Comparison of ENCODE assay signal across 8 cellular contexts in the genomic region with DNA sequence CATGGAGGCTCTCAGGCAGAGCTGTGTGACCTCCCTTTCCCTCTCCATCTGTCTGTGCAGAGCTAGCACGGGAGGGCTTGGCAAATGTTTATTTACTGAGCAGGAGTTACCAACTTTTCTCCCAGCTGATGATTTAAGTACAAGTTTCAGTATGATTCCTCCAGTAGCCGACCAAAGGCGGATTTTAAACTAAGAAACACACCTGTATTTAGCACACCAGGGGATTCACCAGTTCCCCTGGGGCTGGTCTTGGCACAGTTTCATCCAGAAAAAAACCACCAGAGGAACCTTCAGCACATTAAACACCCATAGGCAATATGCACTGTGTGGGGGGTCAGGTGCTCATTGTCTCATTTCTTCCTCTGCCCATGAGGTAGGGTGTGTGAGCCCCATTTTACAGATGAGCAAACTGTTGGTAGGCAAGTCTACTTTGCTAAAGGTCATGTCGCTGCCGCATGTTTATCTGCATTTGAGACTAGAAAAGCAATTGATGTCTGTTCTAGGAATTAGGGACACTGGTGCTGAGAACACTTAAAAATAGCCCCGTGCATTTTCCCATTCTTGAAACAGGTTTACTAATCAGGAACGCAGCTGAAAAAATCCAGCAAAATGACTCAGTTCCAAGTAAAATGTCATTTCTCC.
DNase-seq lines count a peak whose midpoint lies in the region; ATAC-seq, FAIRE-seq and TF ChIP-seq lines count a peak whose summit lies in the region.

No MANE protein-coding gene starts in this region.

- peaks cover 67% of the 10 kb centered on the region for H3K4me1 Mint-ChIP-seq in activated naive CD8-positive, alpha-beta T cell treated with anti-CD3 and anti-CD28 coated beads, Interleukin-2, amount 10 ng/mL, durations not matched to agents 7 days and 5 days
- H3K4me1 Mint-ChIP-seq in Calu3 (ENCODE audit: low read depth, unreplicated experiment), result no peaks in the 10 kb centered on the region

- BruUV-seq in Calu3 (replicated peaks; lab: Mats Ljungman, UMichigan), result no TSS peak

- H3K9me3 Mint-ChIP-seq in activated naive CD8-positive, alpha-beta T cell treated with anti-CD3 and anti-CD28 coated beads, Interleukin-2, amount 10 ng/mL, durations not matched to agents 7 days and 5 days, result peaks cover 10% of the 10 kb centered on the region
- peaks cover 5% of the 10 kb centered on the region for H3K9me3 Mint-ChIP-seq in Calu3 (ENCODE audit: low read depth, unreplicated experiment)

- POLR2A ChIA-PET in activated naive CD8-positive, alpha-beta T cell treated with anti-CD3 and anti-CD28 coated beads, Interleukin-2, amount 10 ng/mL, durations not matched to agents 7 days and 5 days (lab: Charles Lee), result interaction anchor here (1.3 to 3.0 kb wide), 5 partner anchors 26 to 167 kb away, joined by 4 to 27 read pairs (median 17); a partner anchor contains a TSS

- H3K4me3 Mint-ChIP-seq in activated naive CD8-positive, alpha-beta T cell treated with anti-CD3 and anti-CD28 coated beads, Interleukin-2, amount 10 ng/mL, durations not matched to agents 7 days and 5 days, result peak overlapping the region; percentile 69
- H3K4me3 Mint-ChIP-seq in Calu3 (ENCODE audit: low read depth, unreplicated experiment), result no peak overlapping the region

- peaks cover 21% of the 10 kb centered on the region for H3K36me3 Mint-ChIP-seq in activated naive CD8-positive, alpha-beta T cell treated with anti-CD3 and anti-CD28 coated beads, Interleukin-2, amount 10 ng/mL, durations not matched to agents 7 days and 5 days
- H3K36me3 Mint-ChIP-seq in Calu3 (ENCODE audit: insufficient read depth, unreplicated experiment), result no peaks in the 10 kb centered on the region

- TF ChIP-seq CTCF in GM12864 (IDR thresholded peaks at IDR 0.05; ENCODE audit: low read depth, low read length, missing control alignments) (no peak), GM20000 (IDR thresholded peaks at IDR 0.05; ENCODE audit: extremely low read depth, missing control alignments) (no peak), Calu3 (IDR thresholded peaks at IDR 0.05; ENCODE audit: unreplicated experiment) (no peak)

- DNase-seq in GM12864 (ENCODE audit: low read depth) (peak; percentile 82), GM20000 (ENCODE audit: low spot score) (peak; percentile 72), RCC 7860 (ENCODE audit: low spot score) (no peak), Calu3 (no peak), cortex of kidney (lab: John Stamatoyannopoulos, UW) (no peak), hippocampal formation (lab: John Stamatoyannopoulos, UW) (no peak)
- DNase-seq in activated naive CD8-positive, alpha-beta T cell treated with anti-CD3 and anti-CD28 coated beads, Interleukin-2, amount 10 ng/mL, durations not matched to agents 7 days and 5 days, result no peak

- intact Hi-C loops in Calu3 (cut with micrococcal nuclease; ENCODE audit: unreplicated experiment), result no loop called here

- CTCF ChIA-PET in Calu3 (lab: Charles Lee), result interaction anchor here (0.8 kb wide), 1 partner anchor 39 kb away, joined by 4 read pairs; no protein-coding TSS in a partner anchor

- peak; percentile 47 for ATAC-seq in HG03558 (IDR thresholded peaks at IDR 0.05; ENCODE audit: extremely low read depth, unreplicated experiment)
- ATAC-seq in activated naive CD8-positive, alpha-beta T cell treated with anti-CD3 and anti-CD28 coated beads, Interleukin-2, amount 10 ng/mL, durations not matched to agents 7 days and 5 days (ENCODE audit: low read depth), result peak; percentile 23

- no peak overlapping the region; the same call in 1 of the 2 replicates for H3K4me3 ChIP-seq in GM12864 (ENCODE audit: low read depth, low read length)

- H3K27me3 Mint-ChIP-seq in activated naive CD8-positive, alpha-beta T cell treated with anti-CD3 and anti-CD28 coated beads, Interleukin-2, amount 10 ng/mL, durations not matched to agents 7 days and 5 days, result no peaks in the 10 kb centered on the region
- H3K27me3 Mint-ChIP-seq in Calu3 (ENCODE audit: unreplicated experiment), result no peaks in the 10 kb centered on the region

- peak overlapping the region; percentile 87 for H3K27ac Mint-ChIP-seq in activated naive CD8-positive, alpha-beta T cell treated with anti-CD3 and anti-CD28 coated beads, Interleukin-2, amount 10 ng/mL, durations not matched to agents 7 days and 5 days
- H3K27ac Mint-ChIP-seq in Calu3 (ENCODE audit: unreplicated experiment), result no peak overlapping the region

- no peak for FAIRE-seq in RCC 7860 (lab: Jason Lieb, UNC)

Comparison
In these comparisons a context has a peak if more than half of its experiments do, and no peak if none do; other contexts are left out.
1. DNase-seq: peak in GM12864 (single experiment) and GM20000 (single experiment); none in activated naive CD8-positive, alpha-beta T cell treated with anti-CD3 and anti-CD28 coated beads, Interleukin-2, amount 10 ng/mL, durations not matched to agents 7 days and 5 days (single experiment), RCC 7860 (single experiment), Calu3 (single experiment), cortex of kidney (single experiment) and hippocampal formation (0 of 2).